8 cellular contexts compared by ENCODE assay signal in the genomic region with DNA sequence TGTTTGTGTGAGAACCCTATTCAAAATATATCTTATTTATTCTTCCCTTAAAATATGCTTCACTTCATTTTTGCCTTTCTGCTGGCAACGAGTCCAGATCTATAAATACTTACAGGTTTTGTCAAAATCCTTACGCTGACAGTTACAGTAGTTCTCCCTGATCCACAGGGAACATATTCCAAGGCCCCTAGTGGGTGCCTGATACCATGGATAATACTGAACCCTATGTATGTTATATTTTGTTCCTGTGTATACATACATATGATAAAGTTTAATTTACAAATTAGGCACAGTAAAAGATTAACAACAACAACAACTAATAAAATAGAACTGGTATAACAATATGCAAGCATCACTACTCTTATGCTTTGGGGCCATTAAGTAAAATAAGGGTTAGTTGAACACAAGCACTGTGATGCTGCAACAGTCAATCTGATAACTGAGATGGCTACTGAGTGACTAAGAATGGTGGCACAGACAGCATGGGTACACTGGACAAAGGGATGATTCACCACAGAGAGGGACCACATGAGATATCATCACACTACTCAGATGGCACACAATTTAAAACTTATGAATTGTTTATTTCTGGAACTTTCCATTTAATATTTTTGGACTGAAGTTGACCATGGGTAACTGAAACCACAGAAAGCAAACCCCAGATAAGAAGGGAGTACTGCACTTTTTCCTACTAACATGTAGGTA. TPM values are rescaled to one million over a fixed set of nuclear protein-coding genes. Genes with fewer than 3 reads are reported as not detected.
DNase-seq lines count a peak whose midpoint lies in the region; ATAC-seq and TF ChIP-seq lines count a peak whose summit lies in the region.

No MANE protein-coding gene starts in this region.

- H4K20me1 ChIP-seq in KMS-11 (ENCODE audit: insufficient read depth), result no peaks in the 10 kb centered on the region

- H3K4me3 Mint-ChIP-seq in CD4-positive, CD25-positive, alpha-beta regulatory T cell, result no peak overlapping the region

- H3K4me1 ChIP-seq in CD4-positive, CD25-positive, alpha-beta regulatory T cell (ENCODE audit: control insufficient read depth, insufficient read depth, low read length, poor library complexity, severe bottlenecking), result peaks cover 4% of the 10 kb centered on the region
- H3K4me1 ChIP-seq in KMS-11 (ENCODE audit: low read depth, poor library complexity, severe bottlenecking), result peaks cover 67% of the 10 kb centered on the region

- peaks cover 21 to 75% (median 41%) of the 10 kb centered on the region in 4 donors for H3K4me1 Mint-ChIP-seq in CD4-positive, CD25-positive, alpha-beta regulatory T cell

- peaks cover 0 to 3% (median 0%) of the 10 kb centered on the region in 7 donors for H3K9me3 Mint-ChIP-seq in CD4-positive, CD25-positive, alpha-beta regulatory T cell

- H3K36me3 ChIP-seq in CD4-positive, CD25-positive, alpha-beta regulatory T cell (ENCODE audit: control insufficient read depth, insufficient read depth, low read length), result no peaks in the 10 kb centered on the region
- H3K36me3 ChIP-seq in KMS-11 (ENCODE audit: insufficient read depth) (no peaks in the 10 kb centered on the region), MG63 (no peaks in the 10 kb centered on the region)

- no peak overlapping the region for H3K4me3 ChIP-seq in CD4-positive, CD25-positive, alpha-beta regulatory T cell (ENCODE audit: low read depth, low read length)
- H3K4me3 ChIP-seq in KMS-11 (IDR thresholded peaks at IDR 0.05; ENCODE audit: insufficient read depth, low read depth, low read length), result no peak overlapping the region
- H3K4me3 ChIP-seq in MG63, result no peak overlapping the region

- DNase-seq in CD4-positive, CD25-positive, alpha-beta regulatory T cell, result no peak
- peak; percentile 16 for DNase-seq in hepatic stellate cell (ENCODE audit: low spot score)
- DNase-seq in NCI-H1048 (lab: John Stamatoyannopoulos, UW), result no peak
- no peak for DNase-seq in G401 (ENCODE audit: low spot score)
- no peak for DNase-seq in ACHN
- no peak for DNase-seq in MG63

- no peak overlapping the region for H2AFZ ChIP-seq in KMS-11 (ENCODE audit: low read depth)

- H3K79me2 ChIP-seq in KMS-11 (ENCODE audit: insufficient read depth, low read depth), result no peaks in the 10 kb centered on the region; the same call in 1 of the 2 replicates

- H3K27ac ChIP-seq in CD4-positive, CD25-positive, alpha-beta regulatory T cell (ENCODE audit: insufficient read depth, low read length, poor library complexity, severe bottlenecking), result no peak overlapping the region
- no peak overlapping the region; the same call in 1 of the 2 replicates for H3K27ac ChIP-seq in KMS-11

- no peak for ATAC-seq in CD4-positive, CD25-positive, alpha-beta regulatory T cell (ENCODE audit: low read depth in 2 of 2)
- ATAC-seq in GM21515 (IDR thresholded peaks at IDR 0.05; ENCODE audit: unreplicated experiment), result peak; percentile 49

- peaks cover 12% of the 10 kb centered on the region for H3K36me3 Mint-ChIP-seq in CD4-positive, CD25-positive, alpha-beta regulatory T cell

- no peak for TF ChIP-seq CTCF in KMS-11 (conservative IDR thresholded peaks at IDR 0.05; ENCODE audit: low read depth, low read length)

- in situ Hi-C loops in G401 (cut with HindIII; ENCODE audit: low sequenced_read_pairs) (no loop called here), ACHN (cut with HindIII; ENCODE audit: low pct_ligation_motif_present, low pct_unique_long_range_greater_than_20kb, low sequenced_read_pairs) (no loop called here)

- peak overlapping the region; percentile 22 to 31 (median 22) for H3K27ac Mint-ChIP-seq in CD4-positive, CD25-positive, alpha-beta regulatory T cell

- H3K4me2 ChIP-seq in KMS-11, result peak overlapping the region; percentile 35

- H3K9ac ChIP-seq in KMS-11, result no peak overlapping the region

- H3K27me3 Mint-ChIP-seq in CD4-positive, CD25-positive, alpha-beta regulatory T cell, result no peaks in the 10 kb centered on the region

- no peaks in the 10 kb centered on the region for H3K27me3 ChIP-seq in CD4-positive, CD25-positive, alpha-beta regulatory T cell (ENCODE audit: control insufficient read depth, insufficient read depth, low read length)
- H3K27me3 ChIP-seq in KMS-11 (ENCODE audit: insufficient read depth, low read depth) (no peaks in the 10 kb centered on the region), MG63 (no peaks in the 10 kb centered on the region)

- H3K9me3 ChIP-seq in CD4-positive, CD25-positive, alpha-beta regulatory T cell (ENCODE audit: control insufficient read depth in 2 of 2, low read length in 2 of 2), result no peaks in the 10 kb centered on the region
- H3K9me3 ChIP-seq in MG63, result no peaks in the 10 kb centered on the region

RNA-seq across cellular contexts. Expression of a gene that starts 29.4 kb away (rescaled TPM):
- total RNA-seq in CD4-positive, CD25-positive, alpha-beta regulatory T cell, result 59.7 TPM
- polyA plus RNA-seq in CD4-positive, CD25-positive, alpha-beta regulatory T cell, result 10 to 100 TPM; 43.5 to 60.3 (median 49.1) TPM
- 0.07 and 0.12 TPM in 2 replicates for total RNA-seq in G401 (2014; rRNA removed; shearing (Covaris generic))
- total RNA-seq in MG63 (2014; rRNA removed; shearing (Covaris generic); ENCODE audit: low replicate concordance), result 28.8 and 40.7 TPM in 2 replicates

Comparison
In these comparisons a context has a peak if more than half of its experiments do, and no peak if none do; other contexts are left out.
1. RNA of a gene that starts 29.4 kb away (total RNA-seq): 59.7 TPM in CD4-positive, CD25-positive, alpha-beta regulatory T cell (single experiment) and 28.8 to 40.7 TPM in MG63; 0.07 to 0.12 TPM in G401; every median in the first group is over 10 times any median in the second.